Comparison of ENCODE assay signal across 6 cellular contexts in genomic region chr5:697303-697702, GRCh38. TPM values are rescaled to one million over a fixed set of nuclear protein-coding genes. Genes with fewer than 3 reads are reported as not detected.
A peak's percentile ranks its signal among the peaks of the same experiment; 100 is the strongest.
DNase-seq lines count a peak whose midpoint lies in the region; ATAC-seq lines count a peak whose summit lies in the region.
"Not testable (repeated sequence)": the region's sequence is repeated elsewhere in the genome, so short reads cannot be mapped to it uniquely, and the experiment has no call there.

No MANE protein-coding gene starts in this region.

- not testable (repeated sequence) for H3K27ac ChIP-seq in right cardiac atrium (ENCODE audit: low read length)

- not testable (repeated sequence) for H3K9me3 ChIP-seq in right cardiac atrium (ENCODE audit: control insufficient read depth, low read length)

- intact Hi-C loops in Right ventricle myocardium superior (cut with DNase I): not testable (repeated sequence)
- intact Hi-C loops in right cardiac atrium (cut with DNase I): loop anchor here in 2 of 4 donors (5.0 to 10.0 kb wide), 2 partner anchors 87 to 90 kb away; partner anchors contain the start of gene ZDHHC11B (in 1 of the 2)

- H3K4me3 ChIP-seq in right cardiac atrium (ENCODE audit: low read length): not testable (repeated sequence)

- 83% methylated on average over 9 of the region's 11 CpGs for WGBS in right cardiac atrium

- DNase-seq in NCI-H69 (lab: John Stamatoyannopoulos, UW) (peak; percentile 19), NCI-H748 treated with DMSO at 0.1 percent for 48 hours (lab: John Stamatoyannopoulos, UW) (peak; percentile 78), Right ventricle myocardium superior (peak; percentile 44), right cardiac atrium (peak in 2 of 3 donors; percentile 54 to 68), mesenteric fat pad (ENCODE audit: low spot score) (peak; percentile 92)
- peak; percentile 49 for DNase-seq in activated CD8-positive, alpha-beta memory T cell treated with anti-CD3 and anti-CD28 coated beads, Interleukin-2, amount 50 U/mL, for 48 hours

- ATAC-seq in Right ventricle myocardium superior (ENCODE audit: poor library complexity); right cardiac atrium: not testable (repeated sequence)

- not testable (repeated sequence) for H3K27me3 ChIP-seq in right cardiac atrium (ENCODE audit: control insufficient read depth, insufficient read depth)

- H3K4me1 ChIP-seq in right cardiac atrium (ENCODE audit: control insufficient read depth, insufficient read depth, low read length): not testable (repeated sequence)

RNA-seq across cellular contexts. Expression of gene TPPP, which starts 4.2 kb away (rescaled TPM):
- 39.7 TPM for total RNA-seq in Right ventricle myocardium superior
- 10 to 100 TPM; 15.8 to 30.1 (median 22.7) TPM for total RNA-seq in right cardiac atrium
- polyA plus RNA-seq in right cardiac atrium: 12.2 TPM
- total RNA-seq in mesenteric fat pad: 5.4 TPM

Comparison
In these comparisons a context has a peak if more than half of its experiments do, and no peak if none do; other contexts are left out.
1. DNase-seq: peak in every context shown above with its lines; median percentile 92 in mesenteric fat pad; 78 in NCI-H748 treated with DMSO at 0.1 percent for 48 hours; 61 in right cardiac atrium; 49 in activated CD8-positive, alpha-beta memory T cell treated with anti-CD3 and anti-CD28 coated beads, Interleukin-2, amount 50 U/mL, for 48 hours; 44 in Right ventricle myocardium superior; 19 in NCI-H69.